In the genomic region with DNA sequence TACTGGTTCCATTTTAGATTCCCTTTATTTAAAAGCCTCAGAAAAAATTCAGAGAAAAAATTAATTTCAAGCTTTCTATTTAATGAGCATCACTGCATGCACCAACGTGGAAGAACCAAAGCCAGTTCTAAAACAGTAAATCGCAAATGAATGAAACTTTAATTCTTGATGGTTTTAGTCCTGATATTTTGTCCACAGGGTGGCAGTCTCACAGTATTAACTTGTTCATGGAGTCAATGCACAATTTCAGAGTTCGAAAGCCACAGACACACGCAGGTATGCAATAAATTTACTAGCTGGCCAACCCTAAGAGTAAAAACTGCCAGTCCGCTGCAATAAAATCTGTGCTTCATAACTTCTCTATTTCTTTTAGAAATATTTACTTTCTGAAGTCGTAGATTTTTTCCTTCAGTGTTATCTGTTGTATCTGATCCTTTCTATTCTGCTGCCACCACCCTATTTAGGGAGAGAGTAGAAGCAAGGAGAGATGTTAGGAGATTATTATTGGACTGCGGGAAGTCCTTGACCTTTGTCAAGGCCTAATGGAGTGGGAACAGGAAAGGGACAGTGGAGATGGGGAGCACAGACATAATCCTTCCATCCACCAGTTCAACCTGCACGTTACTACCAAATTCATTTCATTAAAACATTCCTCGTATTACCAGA, we compare ENCODE assay signal across 8 cellular contexts. TPM values are rescaled to one million over a fixed set of nuclear protein-coding genes. Genes with fewer than 3 reads are reported as not detected.
DNase-seq lines count a peak whose midpoint lies in the region; ATAC-seq and FAIRE-seq lines count a peak whose summit lies in the region.

No MANE protein-coding gene starts in this region.

- no peaks in the 10 kb centered on the region for H3K27me3 Mint-ChIP-seq in CD4-positive, CD25-positive, alpha-beta regulatory T cell

- H3K27me3 ChIP-seq in CD4-positive, CD25-positive, alpha-beta regulatory T cell (ENCODE audit: control insufficient read depth, insufficient read depth, low read length), result no peaks in the 10 kb centered on the region
- H3K27me3 ChIP-seq in skeletal muscle satellite cell (ENCODE audit: control insufficient read depth, insufficient read depth, low read length), result no peaks in the 10 kb centered on the region

- H3K4me2 ChIP-seq in skeletal muscle satellite cell (ENCODE audit: low read length), result peak overlapping the region; percentile 59

- peak; percentile 83 for FAIRE-seq in GM18507 (lab: Jason Lieb, UNC)

- intact Hi-C loops in left ventricle myocardium superior (cut with micrococcal nuclease), result loop anchor here (5.0 kb wide), 1 partner anchor 42 kb away; no protein-coding TSS in a partner anchor

- H3K4me3 Mint-ChIP-seq in CD4-positive, CD25-positive, alpha-beta regulatory T cell, result peak overlapping the region in 3 of 4 donors; percentile 36 to 72 (median 52)

- H3K4me1 ChIP-seq in CD4-positive, CD25-positive, alpha-beta regulatory T cell (ENCODE audit: control insufficient read depth, insufficient read depth, low read length, poor library complexity, severe bottlenecking), result peaks cover 12% of the 10 kb centered on the region
- H3K4me1 ChIP-seq in skeletal muscle satellite cell (ENCODE audit: control insufficient read depth, insufficient read depth, low read length), result peaks cover 35% of the 10 kb centered on the region

- H3K9ac ChIP-seq in skeletal muscle satellite cell (ENCODE audit: low read depth, low read length), result peak overlapping the region; percentile 49

- DNase-seq in CD4-positive, CD25-positive, alpha-beta regulatory T cell, result peak; percentile 22 to 83 (median 58)
- DNase-seq in GM18507 (ENCODE audit: extremely low spot score, insufficient read length, low read depth), result no peak
- peak; percentile 69 to 84 for DNase-seq in NCI-H526 (lab: John Stamatoyannopoulos, UW)
- DNase-seq in activated naive CD4-positive, alpha-beta T cell treated with anti-CD3 and anti-CD28 coated beads, Interleukin-2, amount 50 U/mL, for 72 hours (ENCODE audit: low spot score in 2 of 2), result peak in 1 of 2 donors; percentile 28
- no peak for DNase-seq in left ventricle myocardium superior
- no peak for DNase-seq in SHP77 treated with DMSO at 0.1 percent for 48 hours (lab: John Stamatoyannopoulos, UW)

- no peaks in the 10 kb centered on the region for H3K9me3 ChIP-seq in CD4-positive, CD25-positive, alpha-beta regulatory T cell (ENCODE audit: control insufficient read depth in 2 of 2, low read length in 2 of 2)
- H3K9me3 ChIP-seq in skeletal muscle satellite cell (replicated peaks; ENCODE audit: low read length), result no peaks in the 10 kb centered on the region

- peak overlapping the region; percentile 29 for H3K27ac ChIP-seq in CD4-positive, CD25-positive, alpha-beta regulatory T cell (ENCODE audit: insufficient read depth, low read length, poor library complexity, severe bottlenecking)

- ATAC-seq in CD4-positive, CD25-positive, alpha-beta regulatory T cell (ENCODE audit: low read depth in 2 of 2), result peak; percentile 60 to 73
- ATAC-seq in activated naive CD4-positive, alpha-beta T cell treated with anti-CD3 and anti-CD28 coated beads, Interleukin-2, amount 50 U/mL, for 72 hours, result peak; percentile 43 to 65
- ATAC-seq in left ventricle myocardium superior (peak; percentile 42), HG03039 (IDR thresholded peaks at IDR 0.05; ENCODE audit: unreplicated experiment) (no peak)

- peak overlapping the region in 2 of 3 donors; percentile 1 to 61 for H3K27ac Mint-ChIP-seq in CD4-positive, CD25-positive, alpha-beta regulatory T cell
- no peak overlapping the region for H3K27ac Mint-ChIP-seq in activated naive CD4-positive, alpha-beta T cell treated with anti-CD3 and anti-CD28 coated beads, Interleukin-2, amount 50 U/mL, for 72 hours

- peak overlapping the region; percentile 60 for H3K4me3 ChIP-seq in CD4-positive, CD25-positive, alpha-beta regulatory T cell (ENCODE audit: low read depth, low read length)
- peak overlapping the region; percentile 29 for H3K4me3 ChIP-seq in skeletal muscle satellite cell (ENCODE audit: low read length)

- H3K4me1 Mint-ChIP-seq in CD4-positive, CD25-positive, alpha-beta regulatory T cell, result peaks cover 27 to 55% (median 49%) of the 10 kb centered on the region in 4 donors

- no peaks in the 10 kb centered on the region for H3K36me3 ChIP-seq in CD4-positive, CD25-positive, alpha-beta regulatory T cell (ENCODE audit: control insufficient read depth, insufficient read depth, low read length)
- H3K36me3 ChIP-seq in skeletal muscle satellite cell (ENCODE audit: insufficient read depth, low read length), result peaks cover 7% of the 10 kb centered on the region

- H3K9me3 Mint-ChIP-seq in CD4-positive, CD25-positive, alpha-beta regulatory T cell, result no peaks in the 10 kb centered on the region
- peaks cover 0 to 5% of the 10 kb centered on the region in 2 donors for H3K9me3 Mint-ChIP-seq in activated naive CD4-positive, alpha-beta T cell treated with anti-CD3 and anti-CD28 coated beads, Interleukin-2, amount 50 U/mL, for 72 hours

- H3K36me3 Mint-ChIP-seq in CD4-positive, CD25-positive, alpha-beta regulatory T cell, result peaks cover 3% of the 10 kb centered on the region
- peaks cover 3 to 10% of the 10 kb centered on the region in 2 donors for H3K36me3 Mint-ChIP-seq in activated naive CD4-positive, alpha-beta T cell treated with anti-CD3 and anti-CD28 coated beads, Interleukin-2, amount 50 U/mL, for 72 hours

RNA-seq across cellular contexts. Expression of a gene that starts 7.0 kb away (rescaled TPM):
- total RNA-seq in CD4-positive, CD25-positive, alpha-beta regulatory T cell, result 5.6 TPM
- 1 to 10 TPM; 3.0 to 3.8 (median 3.4) TPM for polyA plus RNA-seq in CD4-positive, CD25-positive, alpha-beta regulatory T cell
- total RNA-seq in activated naive CD4-positive, alpha-beta T cell treated with anti-CD3 and anti-CD28 coated beads, Interleukin-2, amount 50 U/mL, for 72 hours, result 10 to 100 TPM in 1 of 2 donors, 1 to 10 TPM in 1; 5.5 to 11.4 TPM
- total RNA-seq in left ventricle myocardium superior, result 20.8 TPM
- total RNA-seq in skeletal muscle satellite cell (2012; rRNA removed), result 3.5 and 5.1 TPM in 2 replicates

RNA-seq across cellular contexts. Expression of a gene that starts 35.2 kb away (rescaled TPM):
- 285 TPM for total RNA-seq in CD4-positive, CD25-positive, alpha-beta regulatory T cell
- 100 to 1,000 TPM; 122 to 178 (median 141) TPM for polyA plus RNA-seq in CD4-positive, CD25-positive, alpha-beta regulatory T cell
- total RNA-seq in activated naive CD4-positive, alpha-beta T cell treated with anti-CD3 and anti-CD28 coated beads, Interleukin-2, amount 50 U/mL, for 72 hours, result 10 to 100 TPM; 62.0 to 86.2 TPM
- 33.3 TPM for total RNA-seq in left ventricle myocardium superior
- total RNA-seq in skeletal muscle satellite cell (2012; rRNA removed), result 27.4 and 30.1 TPM in 2 replicates

Comparison
In these comparisons a context has a peak if more than half of its experiments do, and no peak if none do; other contexts are left out.
1. DNase-seq: peak in CD4-positive, CD25-positive, alpha-beta regulatory T cell (3 of 3) and NCI-H526 (2 of 2); none in GM18507 (single experiment), left ventricle myocardium superior (single experiment) and SHP77 treated with DMSO at 0.1 percent for 48 hours (single experiment).
2. H3K27ac Mint-ChIP-seq: peak in CD4-positive, CD25-positive, alpha-beta regulatory T cell (2 of 3); none in activated naive CD4-positive, alpha-beta T cell treated with anti-CD3 and anti-CD28 coated beads, Interleukin-2, amount 50 U/mL, for 72 hours (0 of 2).